8 cellular contexts compared by ENCODE assay signal in genomic region chr19:8413593-8413923, GRCh38. TPM values are rescaled to one million over a fixed set of nuclear protein-coding genes. Genes with fewer than 3 reads are reported as not detected.
DNase-seq lines count a peak whose midpoint lies in the region; ATAC-seq and TF ChIP-seq lines count a peak whose summit lies in the region.

No MANE protein-coding gene starts in this region.

- peak overlapping the region; percentile 68 for H3K9ac ChIP-seq in GM23248
- peak overlapping the region; percentile 81 to 92 (median 82) for H3K9ac ChIP-seq in skeletal muscle tissue (ENCODE audit: low read depth in 1 of 3, low read length in 3 of 3)

- no peaks in the 10 kb centered on the region for H4K20me1 ChIP-seq in GM23248 (ENCODE audit: insufficient read depth)

- in situ Hi-C loops in GM23248 (cut with MboI), result no loop called here

- H3K27ac ChIP-seq in GM23248 (no peak overlapping the region), gastroesophageal sphincter (peak overlapping the region; percentile 76 to 88 (median 88)), skeletal muscle tissue (ENCODE audit: low read depth, low read length) (no peak overlapping the region)

- peak overlapping the region; percentile 84 for H2AFZ ChIP-seq in GM23248

- no peaks in the 10 kb centered on the region for H3K9me3 ChIP-seq in GM23248 (ENCODE audit: low read depth)
- H3K9me3 ChIP-seq in T-helper 17 cell (ENCODE audit: control insufficient read depth, low read length, poor library complexity, severe bottlenecking), result no peaks in the 10 kb centered on the region
- H3K9me3 ChIP-seq in gastroesophageal sphincter, result no peaks in the 10 kb centered on the region
- H3K9me3 ChIP-seq in skeletal muscle tissue (ENCODE audit: control insufficient read depth in 3 of 3, low read length in 3 of 3), result no peaks in the 10 kb centered on the region

- H3K36me3 ChIP-seq in GM23248 (ENCODE audit: low read depth) (no peaks in the 10 kb centered on the region), gastroesophageal sphincter (no peaks in the 10 kb centered on the region), skeletal muscle tissue (ENCODE audit: control insufficient read depth in 3 of 3, insufficient read depth in 3 of 3, low read length in 3 of 3) (no peaks in the 10 kb centered on the region)

- peaks cover 6% of the 10 kb centered on the region; the same call in 1 of the 2 replicates for H3F3A ChIP-seq in GM23248 (ENCODE audit: insufficient read depth)

- no peaks in the 10 kb centered on the region for H3K27me3 Mint-ChIP-seq in T-helper 17 cell

- no peak for TF ChIP-seq CTCF in gastroesophageal sphincter (IDR thresholded peaks at IDR 0.05)

- no peak overlapping the region for H3K27ac Mint-ChIP-seq in T-helper 17 cell

- H3K4me3 ChIP-seq in GM23248 (peak overlapping the region; percentile 75), gastroesophageal sphincter (peak overlapping the region; percentile 65 to 89), skeletal muscle tissue (ENCODE audit: low read length in 3 of 3) (peak overlapping the region; percentile 76 to 90 (median 87))

- no peaks in the 10 kb centered on the region for H3K36me3 Mint-ChIP-seq in T-helper 17 cell (ENCODE audit: low read depth)

- H3K4me2 ChIP-seq in GM23248 (ENCODE audit: unreplicated experiment), result peak overlapping the region; percentile 86

- no peaks in the 10 kb centered on the region for H3K79me2 ChIP-seq in GM23248 (ENCODE audit: insufficient read depth)

- peaks cover 8% of the 10 kb centered on the region for H3K4me1 Mint-ChIP-seq in T-helper 17 cell

- ATAC-seq in T-helper 17 cell (no peak), gastroesophageal sphincter (no peak), GM19463 (IDR thresholded peaks at IDR 0.05; ENCODE audit: unreplicated experiment) (no peak)

- peak overlapping the region; percentile 74 for H3K4me3 Mint-ChIP-seq in T-helper 17 cell

- H3K9me2 ChIP-seq in GM23248 (ENCODE audit: insufficient read depth), result no peaks in the 10 kb centered on the region

- H3K27me3 ChIP-seq in GM23248 (replicated peaks; ENCODE audit: insufficient read depth) (no peaks in the 10 kb centered on the region), gastroesophageal sphincter (no peaks in the 10 kb centered on the region), skeletal muscle tissue (ENCODE audit: control insufficient read depth in 3 of 3, insufficient read depth in 3 of 3, low read length in 3 of 3) (no peaks in the 10 kb centered on the region)

- WGBS in GM23248 (ENCODE audit: low coverage in 1 of 2, low lambda C conversion rate in 2 of 2, missing lambda C conversion rate in 2 of 2), 2 experiments, result 13% methylated on average over 7 of the region's 7 CpGs
- 0% methylated on average over 1 of the region's 7 CpGs; no CpG with 5 or more reads in 1 of the 2 donors for WGBS in gastroesophageal sphincter (ENCODE audit: low coverage in 1 of 2), 2 donors

- no peak for TF ChIP-seq POLR2A in gastroesophageal sphincter (IDR thresholded peaks at IDR 0.05)

- DNase-seq in GM23248, result peak; percentile 20
- no peak for DNase-seq in T-helper 17 cell
- no peak for DNase-seq in DMS 273 treated with DMSO at 0.1 percent for 48 hours (lab: John Stamatoyannopoulos, UW)
- DNase-seq in DMS153 treated with DMSO at 0.1 percent for 48 hours (lab: John Stamatoyannopoulos, UW; ENCODE audit: unreplicated experiment), result no peak
- DNase-seq in NCI-H526 (lab: John Stamatoyannopoulos, UW), result no peak

- H3K4me1 ChIP-seq in GM23248 (ENCODE audit: insufficient read depth), result no peaks in the 10 kb centered on the region; the same call in 1 of the 2 replicates
- H3K4me1 ChIP-seq in gastroesophageal sphincter, result peaks cover 0 to 57% (median 23%) of the 10 kb centered on the region in 3 donors
- H3K4me1 ChIP-seq in skeletal muscle tissue (ENCODE audit: control insufficient read depth in 3 of 3, insufficient read depth in 3 of 3, low read length in 3 of 3), result peaks cover 12 to 26% (median 21%) of the 10 kb centered on the region in 3 donors

- no peak for TF ChIP-seq EP300 in gastroesophageal sphincter (IDR thresholded peaks at IDR 0.05)

RNA-seq across cellular contexts. Expression of gene MARCHF2, which starts 0.5 kb away (rescaled TPM):
- 64.2 and 87.4 TPM in 2 replicates for total RNA-seq in GM23248 (2014; rRNA removed; shearing (Covaris generic))
- 33.1 and 33.4 TPM in 2 replicates for polyA plus RNA-seq in GM23248 (2016; fragmentation: Nextera tagmentation; extraction: Ambion mirVana)
- total RNA-seq in T-helper 17 cell (100 to 1,000 TPM in 1 of 2 donors, 10 to 100 TPM in 1; 26.9 to 108 TPM), gastroesophageal sphincter (100 to 1,000 TPM; 125 to 330 (median 237) TPM), skeletal muscle tissue (38.1 TPM)

RNA-seq across cellular contexts. Expression of gene RAB11B, which starts 23.4 kb away (rescaled TPM):
- total RNA-seq in GM23248 (2014; rRNA removed; shearing (Covaris generic)), result 10.4 and 13.3 TPM in 2 replicates
- polyA plus RNA-seq in GM23248 (2016; fragmentation: Nextera tagmentation; extraction: Ambion mirVana), result 84.9 and 85.9 TPM in 2 replicates
- 10 to 100 TPM; 81.6 to 90.1 TPM for total RNA-seq in T-helper 17 cell
- total RNA-seq in gastroesophageal sphincter, result 10 to 100 TPM; 28.6 to 71.8 (median 36.1) TPM
- 64.2 TPM for total RNA-seq in skeletal muscle tissue

RNA-seq across cellular contexts. Expression of gene HNRNPM, which starts 31.2 kb away (rescaled TPM):
- total RNA-seq in GM23248 (2014; rRNA removed; shearing (Covaris generic)), result 69.4 and 71.0 TPM in 2 replicates
- 116 and 117 TPM in 2 replicates for polyA plus RNA-seq in GM23248 (2016; fragmentation: Nextera tagmentation; extraction: Ambion mirVana)
- total RNA-seq in T-helper 17 cell, result 100 to 1,000 TPM; 248 to 259 TPM
- 100 to 1,000 TPM in 2 of 4 donors, 10 to 100 TPM in 2; 75.1 to 120 (median 101) TPM for total RNA-seq in gastroesophageal sphincter
- total RNA-seq in skeletal muscle tissue, result 59.0 TPM

RNA-seq across cellular contexts. Expression of gene ANGPTL4, which starts 49.6 kb away (rescaled TPM):
- 11.4 and 13.1 TPM in 2 replicates for total RNA-seq in GM23248 (2014; rRNA removed; shearing (Covaris generic))
- 37.9 and 39.9 TPM in 2 replicates for polyA plus RNA-seq in GM23248 (2016; fragmentation: Nextera tagmentation; extraction: Ambion mirVana)
- total RNA-seq in T-helper 17 cell, result not detected
- 10 to 100 TPM in 3 of 4 donors, 1 to 10 TPM in 1; 4.4 to 48.2 (median 19.4) TPM for total RNA-seq in gastroesophageal sphincter
- total RNA-seq in skeletal muscle tissue, result 1.0 TPM

Comparison
In these comparisons a context has a peak if more than half of its experiments do, and no peak if none do; other contexts are left out.
1. H3K27ac ChIP-seq: peak in gastroesophageal sphincter (4 of 4); none in GM23248 (single experiment) and skeletal muscle tissue (single experiment).
2. Peak in every context shown above with its lines, with median percentiles within 50 percentile points of each other: H3K4me3 ChIP-seq.